ENCODE assay signal across 1 cellular context in the genomic region with DNA sequence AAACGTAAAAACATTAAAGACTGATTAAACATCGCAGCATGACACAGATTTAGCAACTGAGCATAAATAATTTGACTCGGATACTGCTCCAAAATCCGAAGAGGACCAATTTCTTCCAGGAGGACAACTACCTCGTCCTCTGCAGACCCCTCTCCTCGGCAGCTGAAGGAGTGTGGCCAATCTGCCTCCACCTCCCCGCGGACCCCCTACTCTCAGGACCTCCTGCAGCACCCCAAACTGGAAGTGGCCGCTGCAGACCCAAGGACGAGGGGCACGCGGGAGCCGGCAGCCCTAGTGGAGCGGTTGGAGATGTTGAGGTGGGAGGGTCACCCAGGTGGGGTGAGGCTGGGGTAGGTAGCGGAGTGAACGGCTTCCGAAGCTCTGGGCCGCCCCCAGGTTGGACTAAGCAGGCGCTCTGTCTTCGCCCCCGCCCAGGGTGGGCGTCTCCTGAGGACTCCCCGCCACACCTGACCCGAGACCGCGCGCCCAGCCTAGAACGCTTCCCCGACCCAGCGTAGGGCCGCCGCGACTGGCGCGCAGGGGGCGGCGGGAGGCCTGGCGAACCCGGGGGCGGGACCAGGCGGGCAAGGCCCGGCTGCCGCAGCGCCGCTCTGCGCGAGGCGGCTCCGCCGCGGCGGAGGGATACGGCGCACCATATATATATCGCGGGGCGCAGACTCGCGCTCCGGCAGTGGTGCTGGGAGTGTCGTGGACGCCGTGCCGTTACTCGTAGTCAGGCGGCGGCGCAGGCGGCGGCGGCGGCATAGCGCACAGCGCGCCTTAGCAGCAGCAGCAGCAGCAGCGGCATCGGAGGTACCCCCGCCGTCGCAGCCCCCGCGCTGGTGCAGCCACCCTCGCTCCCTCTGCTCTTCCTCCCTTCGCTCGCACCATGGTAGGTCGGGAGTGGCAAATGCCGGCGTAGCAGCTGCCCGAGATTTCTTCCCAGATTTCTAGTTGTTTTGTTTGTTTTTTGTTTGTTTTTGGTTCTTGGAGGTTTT.
TF ChIP-seq lines count a peak whose summit lies in the region.

A gene (plus strand): TSS at position 688 of the 998 bp plus-strand sequence. CDS start 202 bp downstream, at position 890.

TF ChIP-seq in HEK293, 187 proteins besides CTCF, POLR2A, EP300 and RAD21 (continued from another document and continues in another):
- TF ChIP-seq, protein P1, sequence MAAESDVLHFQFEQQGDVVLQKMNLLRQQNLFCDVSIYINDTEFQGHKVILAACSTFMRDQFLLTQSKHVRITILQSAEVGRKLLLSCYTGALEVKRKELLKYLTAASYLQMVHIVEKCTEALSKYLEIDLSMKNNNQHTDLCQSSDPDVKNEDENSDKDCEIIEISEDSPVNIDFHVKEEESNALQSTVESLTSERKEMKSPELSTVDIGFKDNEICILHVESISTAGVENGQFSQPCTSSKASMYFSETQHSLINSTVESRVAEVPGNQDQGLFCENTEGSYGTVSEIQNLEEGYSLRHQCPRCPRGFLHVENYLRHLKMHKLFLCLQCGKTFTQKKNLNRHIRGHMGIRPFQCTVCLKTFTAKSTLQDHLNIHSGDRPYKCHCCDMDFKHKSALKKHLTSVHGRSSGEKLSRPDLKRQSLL (tag by site-specific recombination; IDR thresholded peaks at IDR 0.05) = peak; percentile 60; the same call in 1 of the 2 replicates
- TF ChIP-seq FEZF1 (tag by site-specific recombination; IDR thresholded peaks at IDR 0.05) (peak; percentile 31; the same call in 1 of the 2 replicates), OSR2 (tag by site-specific recombination; IDR thresholded peaks at IDR 0.05) (0 out of 2 replicates have a peak, but pooled peaks have one; percentile 34), TCF7L2 (IDR thresholded peaks at IDR 0.05; ENCODE audit: borderline replicate concordance, low read depth, low read length) (no peak), GFI1B (tag by site-specific recombination; IDR thresholded peaks at IDR 0.05) (no peak), ZNF670 (tag by site-specific recombination; IDR thresholded peaks at IDR 0.05; ENCODE audit: low read depth) (no peak), KLF16 (tag by site-specific recombination; IDR thresholded peaks at IDR 0.05) (peak; percentile 95), KLF8 (tag by site-specific recombination; IDR thresholded peaks at IDR 0.05) (peak; percentile 84), HOXD13 (CRISPR knock-in tag; IDR thresholded peaks at IDR 0.05; ENCODE audit: borderline replicate concordance) (no peak), ZNF423 (tag by site-specific recombination; IDR thresholded peaks at IDR 0.05) (peak; percentile 9; the same call in 1 of the 2 replicates), ZNF391 (tag by site-specific recombination; IDR thresholded peaks at IDR 0.05; ENCODE audit: borderline replicate concordance, low read depth) (peak; percentile 86), ZNF548 (tag by site-specific recombination; IDR thresholded peaks at IDR 0.05) (no peak), ZNF16 (tag by site-specific recombination; IDR thresholded peaks at IDR 0.05; ENCODE audit: low read depth) (no peak; the same call in 1 of the 2 replicates), ZNF23 (tag by site-specific recombination; IDR thresholded peaks at IDR 0.05; ENCODE audit: borderline replicate concordance) (no peak), ZNF114 (tag by site-specific recombination; IDR thresholded peaks at IDR 0.05) (no peak), ZNF501 (tag by site-specific recombination; IDR thresholded peaks at IDR 0.05) (peak; percentile 97), KLF10 (tag by site-specific recombination; IDR thresholded peaks at IDR 0.05) (peak; percentile 95), ZNF157 (tag by site-specific recombination; IDR thresholded peaks at IDR 0.05) (no peak), SETDB1 (IDR thresholded peaks at IDR 0.05; ENCODE audit: insufficient read length, low read length) (no peak), ZNF768 (tag by site-specific recombination; IDR thresholded peaks at IDR 0.05) (peak; percentile 66; the same call in 1 of the 2 replicates), KLF7 (tag by site-specific recombination; IDR thresholded peaks at IDR 0.05; ENCODE audit: borderline replicate concordance) (no peak; the same call in 1 of the 2 replicates), ZNF843 (tag by site-specific recombination; IDR thresholded peaks at IDR 0.05) (peak; percentile 26; the same call in 1 of the 2 replicates), ZNF24 (tag by site-specific recombination; IDR thresholded peaks at IDR 0.05) (0 out of 2 replicates have a peak, but pooled peaks have one; percentile 22), ZFP3 (tag by site-specific recombination; IDR thresholded peaks at IDR 0.05; ENCODE audit: low read depth) (no peak), ZNF10 (tag by site-specific recombination; IDR thresholded peaks at IDR 0.05) (peak; percentile 86), ZBTB8A (tag by site-specific recombination; IDR thresholded peaks at IDR 0.05) (peak; percentile 69), ZNF266 (tag by site-specific recombination; IDR thresholded peaks at IDR 0.05; ENCODE audit: low read depth) (no peak), ZNF169 (tag by site-specific recombination; IDR thresholded peaks at IDR 0.05) (0 out of 2 replicates have a peak, but pooled peaks have one; percentile 14), ZNF677 (tag by site-specific recombination; IDR thresholded peaks at IDR 0.05) (peak; percentile 71)
- TF ChIP-seq, protein P2, sequence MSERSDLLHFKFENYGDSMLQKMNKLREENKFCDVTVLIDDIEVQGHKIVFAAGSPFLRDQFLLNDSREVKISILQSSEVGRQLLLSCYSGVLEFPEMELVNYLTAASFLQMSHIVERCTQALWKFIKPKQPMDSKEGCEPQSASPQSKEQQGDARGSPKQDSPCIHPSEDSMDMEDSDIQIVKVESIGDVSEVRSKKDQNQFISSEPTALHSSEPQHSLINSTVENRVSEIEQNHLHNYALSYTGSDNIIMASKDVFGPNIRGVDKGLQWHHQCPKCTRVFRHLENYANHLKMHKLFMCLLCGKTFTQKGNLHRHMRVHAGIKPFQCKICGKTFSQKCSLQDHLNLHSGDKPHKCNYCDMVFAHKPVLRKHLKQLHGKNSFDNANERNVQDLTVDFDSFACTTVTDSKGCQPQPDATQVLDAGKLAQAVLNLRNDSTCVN (tag by site-specific recombination; optimal IDR thresholded peaks at IDR 0.05) = peak; percentile 96
- TF ChIP-seq, protein P3, sequence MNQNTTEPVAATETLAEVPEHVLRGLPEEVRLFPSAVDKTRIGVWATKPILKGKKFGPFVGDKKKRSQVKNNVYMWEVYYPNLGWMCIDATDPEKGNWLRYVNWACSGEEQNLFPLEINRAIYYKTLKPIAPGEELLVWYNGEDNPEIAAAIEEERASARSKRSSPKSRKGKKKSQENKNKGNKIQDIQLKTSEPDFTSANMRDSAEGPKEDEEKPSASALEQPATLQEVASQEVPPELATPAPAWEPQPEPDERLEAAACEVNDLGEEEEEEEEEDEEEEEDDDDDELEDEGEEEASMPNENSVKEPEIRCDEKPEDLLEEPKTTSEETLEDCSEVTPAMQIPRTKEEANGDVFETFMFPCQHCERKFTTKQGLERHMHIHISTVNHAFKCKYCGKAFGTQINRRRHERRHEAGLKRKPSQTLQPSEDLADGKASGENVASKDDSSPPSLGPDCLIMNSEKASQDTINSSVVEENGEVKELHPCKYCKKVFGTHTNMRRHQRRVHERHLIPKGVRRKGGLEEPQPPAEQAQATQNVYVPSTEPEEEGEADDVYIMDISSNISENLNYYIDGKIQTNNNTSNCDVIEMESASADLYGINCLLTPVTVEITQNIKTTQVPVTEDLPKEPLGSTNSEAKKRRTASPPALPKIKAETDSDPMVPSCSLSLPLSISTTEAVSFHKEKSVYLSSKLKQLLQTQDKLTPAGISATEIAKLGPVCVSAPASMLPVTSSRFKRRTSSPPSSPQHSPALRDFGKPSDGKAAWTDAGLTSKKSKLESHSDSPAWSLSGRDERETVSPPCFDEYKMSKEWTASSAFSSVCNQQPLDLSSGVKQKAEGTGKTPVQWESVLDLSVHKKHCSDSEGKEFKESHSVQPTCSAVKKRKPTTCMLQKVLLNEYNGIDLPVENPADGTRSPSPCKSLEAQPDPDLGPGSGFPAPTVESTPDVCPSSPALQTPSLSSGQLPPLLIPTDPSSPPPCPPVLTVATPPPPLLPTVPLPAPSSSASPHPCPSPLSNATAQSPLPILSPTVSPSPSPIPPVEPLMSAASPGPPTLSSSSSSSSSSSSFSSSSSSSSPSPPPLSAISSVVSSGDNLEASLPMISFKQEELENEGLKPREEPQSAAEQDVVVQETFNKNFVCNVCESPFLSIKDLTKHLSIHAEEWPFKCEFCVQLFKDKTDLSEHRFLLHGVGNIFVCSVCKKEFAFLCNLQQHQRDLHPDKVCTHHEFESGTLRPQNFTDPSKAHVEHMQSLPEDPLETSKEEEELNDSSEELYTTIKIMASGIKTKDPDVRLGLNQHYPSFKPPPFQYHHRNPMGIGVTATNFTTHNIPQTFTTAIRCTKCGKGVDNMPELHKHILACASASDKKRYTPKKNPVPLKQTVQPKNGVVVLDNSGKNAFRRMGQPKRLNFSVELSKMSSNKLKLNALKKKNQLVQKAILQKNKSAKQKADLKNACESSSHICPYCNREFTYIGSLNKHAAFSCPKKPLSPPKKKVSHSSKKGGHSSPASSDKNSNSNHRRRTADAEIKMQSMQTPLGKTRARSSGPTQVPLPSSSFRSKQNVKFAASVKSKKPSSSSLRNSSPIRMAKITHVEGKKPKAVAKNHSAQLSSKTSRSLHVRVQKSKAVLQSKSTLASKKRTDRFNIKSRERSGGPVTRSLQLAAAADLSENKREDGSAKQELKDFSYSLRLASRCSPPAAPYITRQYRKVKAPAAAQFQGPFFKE (tag by site-specific recombination; IDR thresholded peaks at IDR 0.05; ENCODE audit: borderline replicate concordance) = no peak
- TF ChIP-seq, protein P4, sequence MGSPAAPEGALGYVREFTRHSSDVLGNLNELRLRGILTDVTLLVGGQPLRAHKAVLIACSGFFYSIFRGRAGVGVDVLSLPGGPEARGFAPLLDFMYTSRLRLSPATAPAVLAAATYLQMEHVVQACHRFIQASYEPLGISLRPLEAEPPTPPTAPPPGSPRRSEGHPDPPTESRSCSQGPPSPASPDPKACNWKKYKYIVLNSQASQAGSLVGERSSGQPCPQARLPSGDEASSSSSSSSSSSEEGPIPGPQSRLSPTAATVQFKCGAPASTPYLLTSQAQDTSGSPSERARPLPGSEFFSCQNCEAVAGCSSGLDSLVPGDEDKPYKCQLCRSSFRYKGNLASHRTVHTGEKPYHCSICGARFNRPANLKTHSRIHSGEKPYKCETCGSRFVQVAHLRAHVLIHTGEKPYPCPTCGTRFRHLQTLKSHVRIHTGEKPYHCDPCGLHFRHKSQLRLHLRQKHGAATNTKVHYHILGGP (tag by site-specific recombination; IDR thresholded peaks at IDR 0.05) = peak; percentile 63
- TF ChIP-seq, protein P5, sequence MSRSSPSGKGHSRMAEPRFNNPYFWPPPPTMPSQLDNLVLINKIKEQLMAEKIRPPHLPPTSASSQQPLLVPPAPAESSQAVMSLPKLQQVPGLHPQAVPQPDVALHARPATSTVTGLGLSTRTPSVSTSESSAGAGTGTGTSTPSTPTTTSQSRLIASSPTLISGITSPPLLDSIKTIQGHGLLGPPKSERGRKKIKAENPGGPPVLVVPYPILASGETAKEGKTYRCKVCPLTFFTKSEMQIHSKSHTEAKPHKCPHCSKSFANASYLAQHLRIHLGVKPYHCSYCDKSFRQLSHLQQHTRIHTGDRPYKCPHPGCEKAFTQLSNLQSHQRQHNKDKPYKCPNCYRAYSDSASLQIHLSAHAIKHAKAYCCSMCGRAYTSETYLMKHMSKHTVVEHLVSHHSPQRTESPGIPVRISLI (tag by site-specific recombination; IDR thresholded peaks at IDR 0.05) = no peak
- TF ChIP-seq, protein P6, sequence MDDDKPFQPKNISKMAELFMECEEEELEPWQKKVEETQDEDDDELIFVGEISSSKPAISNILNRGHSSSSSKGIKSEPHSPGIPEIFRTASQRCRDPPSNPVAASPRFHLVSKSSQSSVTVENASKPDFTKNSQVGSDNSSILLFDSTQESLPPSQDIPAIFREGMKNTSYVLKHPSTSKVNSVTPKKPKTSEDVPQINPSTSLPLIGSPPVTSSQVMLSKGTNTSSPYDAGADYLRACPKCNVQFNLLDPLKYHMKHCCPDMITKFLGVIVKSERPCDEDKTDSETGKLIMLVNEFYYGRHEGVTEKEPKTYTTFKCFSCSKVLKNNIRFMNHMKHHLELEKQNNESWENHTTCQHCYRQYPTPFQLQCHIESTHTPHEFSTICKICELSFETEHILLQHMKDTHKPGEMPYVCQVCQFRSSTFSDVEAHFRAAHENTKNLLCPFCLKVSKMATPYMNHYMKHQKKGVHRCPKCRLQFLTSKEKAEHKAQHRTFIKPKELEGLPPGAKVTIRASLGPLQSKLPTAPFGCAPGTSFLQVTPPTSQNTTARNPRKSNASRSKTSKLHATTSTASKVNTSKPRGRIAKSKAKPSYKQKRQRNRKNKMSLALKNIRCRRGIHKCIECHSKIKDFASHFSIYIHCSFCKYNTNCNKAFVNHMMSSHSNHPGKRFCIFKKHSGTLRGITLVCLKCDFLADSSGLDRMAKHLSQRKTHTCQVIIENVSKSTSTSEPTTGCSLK (tag by site-specific recombination; IDR thresholded peaks at IDR 0.05) = no peak
- TF ChIP-seq, protein P7, sequence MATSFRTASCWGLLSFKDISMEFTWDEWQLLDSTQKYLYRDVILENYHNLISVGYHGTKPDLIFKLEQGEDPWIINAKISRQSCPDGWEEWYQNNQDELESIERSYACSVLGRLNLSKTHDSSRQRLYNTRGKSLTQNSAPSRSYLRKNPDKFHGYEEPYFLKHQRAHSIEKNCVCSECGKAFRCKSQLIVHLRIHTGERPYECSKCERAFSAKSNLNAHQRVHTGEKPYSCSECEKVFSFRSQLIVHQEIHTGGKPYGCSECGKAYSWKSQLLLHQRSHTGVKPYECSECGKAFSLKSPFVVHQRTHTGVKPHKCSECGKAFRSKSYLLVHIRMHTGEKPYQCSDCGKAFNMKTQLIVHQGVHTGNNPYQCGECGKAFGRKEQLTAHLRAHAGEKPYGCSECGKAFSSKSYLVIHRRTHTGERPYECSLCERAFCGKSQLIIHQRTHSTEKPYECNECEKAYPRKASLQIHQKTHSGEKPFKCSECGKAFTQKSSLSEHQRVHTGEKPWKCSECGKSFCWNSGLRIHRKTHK (tag by site-specific recombination; IDR thresholded peaks at IDR 0.05) = no peak
- TF ChIP-seq, protein P8, sequence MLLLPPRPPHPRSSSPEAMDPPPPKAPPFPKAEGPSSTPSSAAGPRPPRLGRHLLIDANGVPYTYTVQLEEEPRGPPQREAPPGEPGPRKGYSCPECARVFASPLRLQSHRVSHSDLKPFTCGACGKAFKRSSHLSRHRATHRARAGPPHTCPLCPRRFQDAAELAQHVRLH (tag by site-specific recombination; IDR thresholded peaks at IDR 0.05) = peak; percentile 79
- TF ChIP-seq, protein P9, sequence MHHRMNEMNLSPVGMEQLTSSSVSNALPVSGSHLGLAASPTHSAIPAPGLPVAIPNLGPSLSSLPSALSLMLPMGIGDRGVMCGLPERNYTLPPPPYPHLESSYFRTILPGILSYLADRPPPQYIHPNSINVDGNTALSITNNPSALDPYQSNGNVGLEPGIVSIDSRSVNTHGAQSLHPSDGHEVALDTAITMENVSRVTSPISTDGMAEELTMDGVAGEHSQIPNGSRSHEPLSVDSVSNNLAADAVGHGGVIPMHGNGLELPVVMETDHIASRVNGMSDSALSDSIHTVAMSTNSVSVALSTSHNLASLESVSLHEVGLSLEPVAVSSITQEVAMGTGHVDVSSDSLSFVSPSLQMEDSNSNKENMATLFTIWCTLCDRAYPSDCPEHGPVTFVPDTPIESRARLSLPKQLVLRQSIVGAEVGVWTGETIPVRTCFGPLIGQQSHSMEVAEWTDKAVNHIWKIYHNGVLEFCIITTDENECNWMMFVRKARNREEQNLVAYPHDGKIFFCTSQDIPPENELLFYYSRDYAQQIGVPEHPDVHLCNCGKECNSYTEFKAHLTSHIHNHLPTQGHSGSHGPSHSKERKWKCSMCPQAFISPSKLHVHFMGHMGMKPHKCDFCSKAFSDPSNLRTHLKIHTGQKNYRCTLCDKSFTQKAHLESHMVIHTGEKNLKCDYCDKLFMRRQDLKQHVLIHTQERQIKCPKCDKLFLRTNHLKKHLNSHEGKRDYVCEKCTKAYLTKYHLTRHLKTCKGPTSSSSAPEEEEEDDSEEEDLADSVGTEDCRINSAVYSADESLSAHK (tag by site-specific recombination; IDR thresholded peaks at IDR 0.05) = peak; percentile 49
